In the genomic region with DNA sequence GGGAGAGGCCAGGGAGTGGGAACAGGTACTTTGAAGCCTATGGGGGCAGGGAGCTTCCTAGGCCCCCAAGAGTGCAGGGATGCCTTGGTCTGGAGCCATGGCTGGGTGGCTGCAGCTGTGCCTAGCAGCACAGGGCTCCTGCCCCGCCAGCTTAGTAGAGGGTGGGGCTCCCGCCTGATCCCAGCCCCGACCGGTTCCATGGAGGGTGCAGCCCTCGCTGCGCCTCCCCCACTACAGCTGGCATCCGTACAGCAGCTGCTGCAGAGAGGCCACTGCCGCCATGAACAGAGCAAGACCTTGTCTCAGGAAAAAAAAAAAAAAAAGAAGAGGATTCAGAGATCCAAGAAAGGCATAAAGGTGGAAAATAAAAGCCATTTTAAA, we compare ENCODE assay signal across 24 cellular contexts.
DNase-seq lines count a peak whose midpoint lies in the region; ATAC-seq lines count a peak whose summit lies in the region.
"Had no signal": no experiment of that assay in that cellular context is flagged by ENCODE, and none has a peak within 500 bp of the region (broad histone marks: within the 10 kb centered on the region; RNA-seq: fewer than 3 reads in every experiment).

No MANE protein-coding gene starts in this region.

- DNase-seq in H7 (peak; percentile 20), inferior parietal cortex (ENCODE audit: extremely low spot score) (peak; percentile 76), pons (ENCODE audit: low spot score) (peak; percentile 90), NCI-H748 (lab: John Stamatoyannopoulos, UW; ENCODE audit: unreplicated experiment) (no peak), NCI-H2196 (lab: John Stamatoyannopoulos, UW; ENCODE audit: unreplicated experiment) (no peak)
- DNase-seq: ACHN; activated B cell treated with CpG ODN at 0.5 μM for 24 hours; activated gamma-delta T cell treated with Interleukin-2 at 50 U/mL for 16 hours; activated T-cell treated with anti-CD3 and anti-CD28 coated beads, Interleukin-2, amount 50 U/mL, for 1 hour; Calu3; HFFc6; KBM-7; NCI-H146; NCI-H2171; NCI-H69; right cardiac atrium; stomach; T-helper 9 cell had no signal

- no peaks in the 10 kb centered on the region for H3K36me3 ChIP-seq in H7 (replicated peaks; ENCODE audit: control insufficient read depth, insufficient read depth, low read length)
- H3K36me3 ChIP-seq: neutrophil, stomach had no signal

- ATAC-seq in HG03565 (IDR thresholded peaks at IDR 0.05; ENCODE audit: unreplicated experiment) = no peak
- ATAC-seq in GM18907 (IDR thresholded peaks at IDR 0.05; ENCODE audit: unreplicated experiment) = no peak

- peak overlapping the region; percentile 91 for H3K27ac ChIP-seq in angular gyrus (ENCODE audit: low read depth, low read length)
- H3K27ac ChIP-seq: C4-2B, neutrophil, RWPE1, stomach had no signal

- no peaks in the 10 kb centered on the region for H3K27me3 ChIP-seq in H7 (ENCODE audit: control insufficient read depth, insufficient read depth, low read length)
- H3K27me3 ChIP-seq: neutrophil, stomach had no signal

- H3K4me3 ChIP-seq in H7 (ENCODE audit: insufficient read depth, low read depth, low read length) = no peak overlapping the region
- H3K4me3 ChIP-seq: stomach had no signal

Comparison
In these comparisons a context has a peak if more than half of its experiments do, and no peak if none do; other contexts are left out.
1. DNase-seq: peak in H7 (single experiment), inferior parietal cortex (single experiment) and pons (single experiment); none in NCI-H748 (single experiment) and NCI-H2196 (single experiment).